Comparison of ENCODE assay signal across 1 cellular context in the genomic region with DNA sequence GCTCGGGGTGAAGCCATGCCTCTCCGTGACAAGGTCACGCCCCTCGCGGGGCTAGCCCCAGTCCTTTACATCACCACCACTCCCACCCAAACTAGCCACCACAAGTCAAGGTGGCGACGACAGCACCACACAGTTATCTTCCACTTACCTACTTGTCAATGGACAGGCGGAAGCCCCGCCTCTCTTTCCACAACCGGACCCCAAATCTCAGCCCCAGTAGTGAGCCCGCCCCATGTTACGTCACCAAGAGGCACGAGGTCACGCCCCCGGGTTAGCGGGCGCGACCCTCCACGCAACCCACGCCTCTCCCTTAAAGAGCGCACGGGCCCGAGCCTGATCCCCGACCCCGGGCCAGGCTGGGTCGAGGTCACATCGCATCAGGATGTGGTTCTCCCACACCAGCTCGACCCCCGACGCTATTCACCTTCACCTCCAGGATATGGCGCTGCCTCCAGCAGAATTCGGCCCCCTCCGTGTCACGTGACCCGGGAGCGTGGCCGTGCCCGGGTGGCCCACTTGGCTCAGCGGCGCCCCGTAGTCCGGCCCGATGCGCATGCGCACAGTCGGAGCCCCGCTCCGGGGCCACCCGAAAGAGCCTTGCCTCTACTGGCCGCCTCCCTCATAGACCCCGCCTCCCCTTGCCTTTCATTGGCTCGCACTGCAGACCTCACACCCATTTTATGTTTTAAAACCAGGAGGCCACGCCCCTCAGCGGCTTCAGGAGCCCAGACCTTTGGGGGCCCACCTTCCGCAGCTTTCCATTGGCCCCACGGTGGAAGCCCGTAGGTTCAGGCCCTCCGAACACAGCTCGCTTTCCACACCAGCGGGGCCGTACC.
TF ChIP-seq lines count a peak whose summit lies in the region.

No MANE protein-coding gene starts in this region.

TF ChIP-seq in HepG2, 621 proteins besides CTCF, POLR2A, EP300 and RAD21 (continued from another document and continues in another):
- TF ChIP-seq ZFP91 (CRISPR knock-in tag; IDR thresholded peaks at IDR 0.05; ENCODE audit: borderline replicate concordance) (peak; percentile 98), ZNF275 (CRISPR knock-in tag; IDR thresholded peaks at IDR 0.05; ENCODE audit: borderline replicate concordance) (peak; percentile 59; the same call in 1 of the 2 replicates), NCOR1 (IDR thresholded peaks at IDR 0.05; ENCODE audit: borderline replicate concordance, low read length) (no peak), IRF2 (CRISPR knock-in tag; IDR thresholded peaks at IDR 0.05) (peak; percentile 72; the same call in 1 of the 2 replicates), MTF1 (CRISPR knock-in tag; IDR thresholded peaks at IDR 0.05) (no peak), SMARCE1 (IDR thresholded peaks at IDR 0.05; ENCODE audit: borderline replicate concordance) (no peak), RCOR2 (CRISPR knock-in tag; IDR thresholded peaks at IDR 0.05) (no peak), DMAP1 (CRISPR knock-in tag; IDR thresholded peaks at IDR 0.05) (peak; percentile 95; the same call in 1 of the 2 replicates), NKX3-1 (CRISPR knock-in tag; IDR thresholded peaks at IDR 0.05) (0 out of 2 replicates have a peak, but pooled peaks have one; percentile 37), ZNF138 (CRISPR knock-in tag; IDR thresholded peaks at IDR 0.05; ENCODE audit: low read depth) (no peak), ZNF350 (CRISPR knock-in tag; IDR thresholded peaks at IDR 0.05; ENCODE audit: borderline replicate concordance, low read depth) (peak; percentile 75), RERE (CRISPR knock-in tag; IDR thresholded peaks at IDR 0.05; ENCODE audit: low read depth) (no peak), PHB2 (IDR thresholded peaks at IDR 0.05; ENCODE audit: partially characterized antibody) (no peak), ZNF260 (CRISPR knock-in tag; IDR thresholded peaks at IDR 0.05; ENCODE audit: borderline replicate concordance, low read depth) (no peak), NFIC (IDR thresholded peaks at IDR 0.05; ENCODE audit: low read length) (no peak), RXRA (CRISPR knock-in tag; IDR thresholded peaks at IDR 0.05) (peak; percentile 85), ZSCAN20 (CRISPR knock-in tag; IDR thresholded peaks at IDR 0.05; ENCODE audit: borderline replicate concordance) (0 out of 2 replicates have a peak, but pooled peaks have one; percentile 27), EED (CRISPR knock-in tag; IDR thresholded peaks at IDR 0.05) (no peak), TBX3 (IDR thresholded peaks at IDR 0.05; ENCODE audit: borderline replicate concordance) (peak; percentile 26; the same call in 1 of the 2 replicates), ATF1 (CRISPR knock-in tag; IDR thresholded peaks at IDR 0.05) (peak; percentile 80), ZNF180 (CRISPR knock-in tag; IDR thresholded peaks at IDR 0.05; ENCODE audit: borderline replicate concordance, low read depth) (no peak), TCF7L2 (IDR thresholded peaks at IDR 0.05; ENCODE audit: low read depth, low read length) (no peak), MXD4 (CRISPR knock-in tag; IDR thresholded peaks at IDR 0.05) (no peak; the same call in 1 of the 2 replicates), ZNF772 (CRISPR knock-in tag; IDR thresholded peaks at IDR 0.05) (peak; percentile 65; the same call in 1 of the 2 replicates), SYNCRIP (IDR thresholded peaks at IDR 0.05; ENCODE audit: insufficient read depth, low read depth, low read length) (no peak), RNF219 (CRISPR knock-in tag; IDR thresholded peaks at IDR 0.05) (no peak), ELF4 (CRISPR knock-in tag; IDR thresholded peaks at IDR 0.05; ENCODE audit: borderline replicate concordance) (no peak), ZNF577 (CRISPR knock-in tag; IDR thresholded peaks at IDR 0.05; ENCODE audit: borderline replicate concordance, low read depth) (no peak), ZNF331 (CRISPR knock-in tag; IDR thresholded peaks at IDR 0.05) (peak; percentile 31), ELF1 (CRISPR knock-in tag; IDR thresholded peaks at IDR 0.05) (peak; percentile 4; the same call in 1 of the 2 replicates), PCBP1 (IDR thresholded peaks at IDR 0.05; ENCODE audit: borderline replicate concordance, low read depth, low read length) (no peak), SOX6 (IDR thresholded peaks at IDR 0.05) (no peak), SOX6 (CRISPR knock-in tag; IDR thresholded peaks at IDR 0.05) (peak; percentile 76), HNRNPH1 (optimal IDR thresholded peaks at IDR 0.05; ENCODE audit: low read depth, low read length) (no peak), ZNF549 (CRISPR knock-in tag; IDR thresholded peaks at IDR 0.05) (no peak), ZFY (CRISPR knock-in tag; IDR thresholded peaks at IDR 0.05) (peak; percentile 76), ZNF329 (CRISPR knock-in tag; IDR thresholded peaks at IDR 0.05; ENCODE audit: low read depth) (no peak; the same call in 1 of the 2 replicates), FOXM1 (CRISPR knock-in tag; IDR thresholded peaks at IDR 0.05) (peak; percentile 85; the same call in 1 of the 2 replicates), TCF12 (IDR thresholded peaks at IDR 0.05) (no peak), TCF12 (CRISPR knock-in tag; IDR thresholded peaks at IDR 0.05) (no peak; the same call in 1 of the 2 replicates), CC2D1A (CRISPR knock-in tag; IDR thresholded peaks at IDR 0.05) (no peak), ZNF777 (CRISPR knock-in tag; IDR thresholded peaks at IDR 0.05) (peak; percentile 95), ZNF816 (CRISPR knock-in tag; IDR thresholded peaks at IDR 0.05; ENCODE audit: borderline replicate concordance) (no peak), ZNF207 (IDR thresholded peaks at IDR 0.05; ENCODE audit: borderline replicate concordance) (peak; percentile 98; the same call in 1 of the 2 replicates), PAWR (CRISPR knock-in tag; IDR thresholded peaks at IDR 0.05; ENCODE audit: borderline replicate concordance) (no peak), SSRP1 (CRISPR knock-in tag; IDR thresholded peaks at IDR 0.05) (no peak), ZNF232 (CRISPR knock-in tag; IDR thresholded peaks at IDR 0.05; ENCODE audit: borderline replicate concordance) (peak; percentile 87; the same call in 1 of the 2 replicates), GLI4 (CRISPR knock-in tag; IDR thresholded peaks at IDR 0.05; ENCODE audit: borderline replicate concordance) (peak; percentile 86; the same call in 1 of the 2 replicates), HES4 (CRISPR knock-in tag; IDR thresholded peaks at IDR 0.05; ENCODE audit: borderline replicate concordance) (no peak), PLRG1 (conservative IDR thresholded peaks at IDR 0.05) (no peak), ZBTB42 (CRISPR knock-in tag; IDR thresholded peaks at IDR 0.05) (0 out of 2 replicates have a peak, but pooled peaks have one; percentile 54)
- TF ChIP-seq, protein P1, sequence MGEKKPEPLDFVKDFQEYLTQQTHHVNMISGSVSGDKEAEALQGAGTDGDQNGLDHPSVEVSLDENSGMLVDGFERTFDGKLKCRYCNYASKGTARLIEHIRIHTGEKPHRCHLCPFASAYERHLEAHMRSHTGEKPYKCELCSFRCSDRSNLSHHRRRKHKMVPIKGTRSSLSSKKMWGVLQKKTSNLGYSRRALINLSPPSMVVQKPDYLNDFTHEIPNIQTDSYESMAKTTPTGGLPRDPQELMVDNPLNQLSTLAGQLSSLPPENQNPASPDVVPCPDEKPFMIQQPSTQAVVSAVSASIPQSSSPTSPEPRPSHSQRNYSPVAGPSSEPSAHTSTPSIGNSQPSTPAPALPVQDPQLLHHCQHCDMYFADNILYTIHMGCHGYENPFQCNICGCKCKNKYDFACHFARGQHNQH (CRISPR knock-in tag; IDR thresholded peaks at IDR 0.05), result peak; percentile 73; the same call in 1 of the 2 replicates
- TF ChIP-seq, protein P2, sequence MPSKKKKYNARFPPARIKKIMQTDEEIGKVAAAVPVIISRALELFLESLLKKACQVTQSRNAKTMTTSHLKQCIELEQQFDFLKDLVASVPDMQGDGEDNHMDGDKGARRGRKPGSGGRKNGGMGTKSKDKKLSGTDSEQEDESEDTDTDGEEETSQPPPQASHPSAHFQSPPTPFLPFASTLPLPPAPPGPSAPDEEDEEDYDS (CRISPR knock-in tag; IDR thresholded peaks at IDR 0.05), result peak; percentile 12; the same call in 1 of the 2 replicates
- TF ChIP-seq, protein P3, sequence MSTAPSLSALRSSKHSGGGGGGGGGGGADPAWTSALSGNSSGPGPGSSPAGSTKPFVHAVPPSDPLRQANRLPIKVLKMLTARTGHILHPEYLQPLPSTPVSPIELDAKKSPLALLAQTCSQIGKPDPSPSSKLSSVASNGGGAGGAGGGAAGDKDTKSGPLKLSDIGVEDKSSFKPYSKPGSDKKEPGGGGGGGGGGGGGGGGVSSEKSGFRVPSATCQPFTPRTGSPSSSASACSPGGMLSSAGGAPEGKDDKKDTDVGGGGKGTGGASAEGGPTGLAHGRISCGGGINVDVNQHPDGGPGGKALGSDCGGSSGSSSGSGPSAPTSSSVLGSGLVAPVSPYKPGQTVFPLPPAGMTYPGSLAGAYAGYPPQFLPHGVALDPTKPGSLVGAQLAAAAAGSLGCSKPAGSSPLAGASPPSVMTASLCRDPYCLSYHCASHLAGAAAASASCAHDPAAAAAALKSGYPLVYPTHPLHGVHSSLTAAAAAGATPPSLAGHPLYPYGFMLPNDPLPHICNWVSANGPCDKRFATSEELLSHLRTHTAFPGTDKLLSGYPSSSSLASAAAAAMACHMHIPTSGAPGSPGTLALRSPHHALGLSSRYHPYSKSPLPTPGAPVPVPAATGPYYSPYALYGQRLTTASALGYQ (CRISPR knock-in tag; IDR thresholded peaks at IDR 0.05), result peak; percentile 82; the same call in 1 of the 2 replicates
- TF ChIP-seq, protein P4, sequence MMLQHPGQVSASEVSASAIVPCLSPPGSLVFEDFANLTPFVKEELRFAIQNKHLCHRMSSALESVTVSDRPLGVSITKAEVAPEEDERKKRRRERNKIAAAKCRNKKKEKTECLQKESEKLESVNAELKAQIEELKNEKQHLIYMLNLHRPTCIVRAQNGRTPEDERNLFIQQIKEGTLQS (CRISPR knock-in tag; IDR thresholded peaks at IDR 0.05), result no peak; the same call in 1 of the 2 replicates
